ENCODE assay signal across 18 cellular contexts in genomic region chr4:55808187-55808586, GRCh38. TPM values are rescaled to one million over a fixed set of nuclear protein-coding genes. Genes with fewer than 3 reads are reported as not detected.
DNase-seq lines count a peak whose midpoint lies in the region; ATAC-seq, FAIRE-seq and TF ChIP-seq lines count a peak whose summit lies in the region.
"Had no signal": no experiment of that assay in that cellular context is flagged by ENCODE, and none has a peak within 500 bp of the region (broad histone marks: within the 10 kb centered on the region; RNA-seq: fewer than 3 reads in every experiment).

No MANE protein-coding gene starts in this region.

- TF ChIP-seq RAD21 in SK-N-SH (IDR thresholded peaks at IDR 0.05; ENCODE audit: low read length) (no peak), K562 (CRISPR knock-in tag; conservative IDR thresholded peaks at IDR 0.05 in 1 of 2, IDR thresholded peaks at IDR 0.05 in 1 of 2) (no peak)

- H3K9me2 ChIP-seq in SK-N-SH: no peaks in the 10 kb centered on the region
- H3K9me2 ChIP-seq in Karpas-422 (replicated peaks; ENCODE audit: insufficient read depth, low read length): no peaks in the 10 kb centered on the region

- H3F3A ChIP-seq in SK-N-SH (replicated peaks; ENCODE audit: insufficient read depth): no peaks in the 10 kb centered on the region

- TF ChIP-seq POLR2A in K562 (conservative IDR thresholded peaks at IDR 0.05): no peak
- no peak for TF ChIP-seq POLR2A in thyroid gland (IDR thresholded peaks at IDR 0.05)

- CTCF ChIA-PET in SK-N-SH (lab: Yijun Ruan, JAX): interaction anchor here (1.6 kb wide), 1 partner anchor 26 kb away, joined by 3 read pairs; no protein-coding TSS in a partner anchor
- CTCF ChIA-PET in K562 (lab: Yijun Ruan, JAX; ENCODE audit: low intra/inter-chr PET ratio): no interaction called here

- H3K36me3 ChIP-seq in SK-N-SH (replicated peaks in 1 of 2; ENCODE audit: control insufficient read depth in 1 of 2, insufficient read depth in 2 of 2, low read length in 1 of 2) (no peaks in the 10 kb centered on the region), K562 (ENCODE audit: control insufficient read depth, insufficient read depth, low read length) (no peaks in the 10 kb centered on the region), Karpas-422 (ENCODE audit: insufficient read depth, low read length) (no peaks in the 10 kb centered on the region), thyroid gland (no peaks in the 10 kb centered on the region)

- H3K9me3 ChIP-seq in SK-N-SH: no peaks in the 10 kb centered on the region
- H3K9me3 ChIP-seq in K562 (replicated peaks; ENCODE audit: control insufficient read depth, insufficient read depth, low read depth, low read length): no peaks in the 10 kb centered on the region
- no peaks in the 10 kb centered on the region for H3K9me3 ChIP-seq in Karpas-422 (ENCODE audit: low read length)
- H3K9me3 ChIP-seq in thyroid gland: no peaks in the 10 kb centered on the region
- H3K9me3 ChIP-seq: Caco-2 had no signal

- H3K27ac ChIP-seq in SK-N-SH (ENCODE audit: low read depth in 2 of 2, low read length in 1 of 2): no peak overlapping the region; a peak in 1 of 4 replicates
- no peak overlapping the region for H3K27ac ChIP-seq in K562 (ENCODE audit: extremely low read depth, low read depth, low read length)
- H3K27ac ChIP-seq in Karpas-422 (ENCODE audit: low read length): no peak overlapping the region
- no peak overlapping the region for H3K27ac ChIP-seq in thyroid gland

- no peak overlapping the region for H3K4me2 ChIP-seq in SK-N-SH
- no peak overlapping the region for H3K4me2 ChIP-seq in K562 (ENCODE audit: insufficient read depth, low read length)
- H3K4me2 ChIP-seq in Karpas-422 (ENCODE audit: low read depth, low read length, poor library complexity, severe bottlenecking): no peak overlapping the region

- 8% methylated on average over 2 of the region's 2 CpGs for WGBS in SK-N-SH (ENCODE audit: low lambda C conversion rate)
- 5% methylated on average over 2 of the region's 2 CpGs for WGBS in K562 (ENCODE audit: insufficient coverage, low coverage, missing lambda C conversion rate)
- 33 to 56% methylated on average over 2 of the region's 2 CpGs for WGBS in thyroid gland, 2 donors

- H3K4me3 ChIP-seq in SK-N-SH (ENCODE audit: low read depth in 2 of 2, low read length in 1 of 2) (no peak overlapping the region), K562 (no peak overlapping the region), Karpas-422 (ENCODE audit: low read length) (no peak overlapping the region), thyroid gland (replicated peaks in 1 of 3) (no peak overlapping the region)

- POLR2A ChIA-PET in SK-N-SH (lab: Yijun Ruan, JAX) (no interaction called here), K562 (lab: Yijun Ruan, JAX) (interaction anchor here (1.0 to 2.4 kb wide), 5 partner anchors 10 to 19 kb away, joined by 3 to 9 read pairs (median 4); partner anchors contain the start of gene EXOC1L)

- no peaks in the 10 kb centered on the region for H3K9me1 ChIP-seq in K562 (ENCODE audit: control insufficient read depth, insufficient read depth, low read length)

- TF ChIP-seq CTCF in SK-N-SH (IDR thresholded peaks at IDR 0.05): no peak
- TF ChIP-seq CTCF in K562 (IDR thresholded peaks at IDR 0.05 in 2 of 3, conservative IDR thresholded peaks at IDR 0.05 in 1 of 3; ENCODE audit: insufficient read depth in 2 of 3, low read depth in 1 of 3, low read length in 3 of 3): no peak
- no peak for TF ChIP-seq CTCF in thyroid gland (IDR thresholded peaks at IDR 0.05)

- no peak for FAIRE-seq in K562 (lab: Jason Lieb, UNC)

- H4K20me1 ChIP-seq in SK-N-SH (ENCODE audit: insufficient read depth) (no peaks in the 10 kb centered on the region), K562 (replicated peaks; ENCODE audit: control insufficient read depth, insufficient read depth, low read length) (no peaks in the 10 kb centered on the region), Karpas-422 (ENCODE audit: insufficient read depth, low read depth, low read length) (no peaks in the 10 kb centered on the region)

- TF ChIP-seq EP300 in SK-N-SH (IDR thresholded peaks at IDR 0.05; ENCODE audit: borderline replicate concordance in 1 of 2, low read depth in 1 of 2, low read length in 1 of 2) (no peak), K562 (IDR thresholded peaks at IDR 0.05; ENCODE audit: low read length) (no peak)

- no TSS peak for BruUV-seq in K562 (replicated peaks; lab: Mats Ljungman, UMichigan)

- DNase-seq in SK-N-SH: peak; percentile 44
- peak; percentile 19 for DNase-seq in NCI-H146 treated with DMSO at 0.1 percent for 48 hours (lab: John Stamatoyannopoulos, UW; ENCODE audit: unreplicated experiment)
- peak in 1 of 4 experiments; percentile 43 for DNase-seq in K562 (ENCODE audit: extremely low read depth in 1 of 4, low spot score in 3 of 4)
- DNase-seq in Karpas-422: no peak
- DNase-seq in thyroid gland: no peak
- DNase-seq: ACHN; AML-193; Caco-2; CD4-positive, CD25-positive, alpha-beta regulatory T cell; DMS79 treated with DMSO at 0.1 percent for 48 hours; H9; NCI-H1436; SIG-M5 had no signal

- no peak overlapping the region for H2AFZ ChIP-seq in SK-N-SH (ENCODE audit: low read depth)
- peak overlapping the region; percentile 69 for H2AFZ ChIP-seq in K562 (ENCODE audit: low read depth, low read length)
- H2AFZ ChIP-seq in Karpas-422 (ENCODE audit: low read length): no peak overlapping the region

- H3K9ac ChIP-seq in SK-N-SH (no peak overlapping the region), K562 (ENCODE audit: insufficient read depth in 1 of 2, low read depth in 2 of 2, low read length in 2 of 2) (no peak overlapping the region), Karpas-422 (ENCODE audit: low read length) (no peak overlapping the region)

- no peak for ATAC-seq in SK-N-SH treated with all-trans-retinoic acid at 6 μM for 48 hours
- ATAC-seq in K562: peak; percentile 81
- ATAC-seq in GM21619 (IDR thresholded peaks at IDR 0.05; ENCODE audit: unreplicated experiment): no peak

- H3K79me2 ChIP-seq in SK-N-SH (ENCODE audit: insufficient read depth) (no peaks in the 10 kb centered on the region), K562 (ENCODE audit: control insufficient read depth, insufficient read depth, low read length) (no peaks in the 10 kb centered on the region), Karpas-422 (ENCODE audit: low read length) (no peaks in the 10 kb centered on the region)

- intact Hi-C loops in K562 (cut with micrococcal nuclease) (no loop called here), thyroid gland (cut with DNase I) (no loop called here)

- in situ Hi-C loops in K562 (cut with MboI): no loop called here

- H3K4me1 ChIP-seq in SK-N-SH (ENCODE audit: control insufficient read depth in 1 of 2, insufficient read depth in 2 of 2, low read depth in 1 of 2, low read length in 1 of 2): peaks cover 0 to 4% of the 10 kb centered on the region in 2 experiments; a peak in 2 of 4 replicates
- no peaks in the 10 kb centered on the region; a peak in 1 of 5 replicates for H3K4me1 ChIP-seq in K562 (replicated peaks in 1 of 2; ENCODE audit: control insufficient read depth in 2 of 2, insufficient read depth in 2 of 2, low read length in 2 of 2)
- H3K4me1 ChIP-seq in Karpas-422 (ENCODE audit: low read length): no peaks in the 10 kb centered on the region
- no peaks in the 10 kb centered on the region for H3K4me1 ChIP-seq in thyroid gland
- H3K4me1 ChIP-seq: Caco-2 had no signal

- H3K27me3 ChIP-seq in SK-N-SH (ENCODE audit: insufficient read depth) (no peaks in the 10 kb centered on the region), K562 (ENCODE audit: control insufficient read depth in 2 of 2, insufficient read depth in 2 of 2, low read length in 2 of 2) (no peaks in the 10 kb centered on the region; a peak in 1 of 5 replicates), Karpas-422 (ENCODE audit: low read length) (no peaks in the 10 kb centered on the region), thyroid gland (no peaks in the 10 kb centered on the region)

RNA-seq across cellular contexts. Expression of gene EXOC1L, which starts 11.4 kb away (rescaled TPM):
- not detected in 2 replicates for polyA plus RNA-seq in SK-N-SH (2012; rRNA removed)
- polyA plus RNA-seq in SK-N-SH (2012; cell fraction: cytosol; rRNA removed): 0.04 and 0.19 TPM in 2 replicates
- polyA plus RNA-seq in SK-N-SH (2012; cell fraction: nucleus; rRNA removed): not detected in 2 replicates
- total RNA-seq in K562 (2011; cell fraction: chromatin; rRNA removed; ENCODE audit: low replicate concordance): 0.72 TPM in 1 of 2 replicates, not detected in the other
- total RNA-seq in K562 (2011; cell fraction: nucleolus; rRNA removed): not detected in 2 replicates
- total RNA-seq in K562 (2011; cell fraction: nucleoplasm; rRNA removed): not detected in 2 replicates
- 0.29 TPM in 1 of 2 replicates, not detected in the other for total RNA-seq in K562 (2014; rRNA removed)
- 1.3 and 1.5 TPM in 2 replicates for total RNA-seq in K562 (2014; rRNA removed; fragmentation: Illumina TruSeq; extraction: Trizol)
- 0.26 and 0.47 TPM in 2 replicates for total RNA-seq in K562 (2015; rRNA removed; fragmentation: Illumina TruSeq; extraction: Trizol)
- total RNA-seq in K562 (2021): 0.38 and 0.94 TPM in 2 replicates
- 0.22 and 0.92 TPM in 2 replicates for polyA plus RNA-seq in K562 (2011; rRNA removed)
- 0.18 TPM in 1 of 2 replicates, not detected in the other for polyA plus RNA-seq in K562 (2011; cell fraction: cytosol; rRNA removed)
- 0.30 and 0.35 TPM in 2 replicates for polyA plus RNA-seq in K562 (2011; cell fraction: nucleus; rRNA removed)
- polyA plus RNA-seq in K562 (2012): 1.2 and 1.6 TPM in 2 replicates
- polyA plus RNA-seq in K562 (2014; fragmentation: Illumina TruSeq; extraction: Trizol): 0.68 and 0.91 TPM in 2 replicates
- 1 to 10 TPM; 2.7 to 3.9 TPM for polyA plus RNA-seq in K562 (2014; fragmentation: Nextera tagmentation; extraction: Ambion mirVana)
- polyA plus RNA-seq in K562 (2014; rRNA removed): 1.1 TPM in 2 replicates
- 0.45 and 0.95 TPM in 2 replicates for polyA minus RNA-seq in K562 (2011; rRNA and poly(A)+ RNA removed)
- not detected in 2 replicates for polyA minus RNA-seq in K562 (2011; cell fraction: cytosol; rRNA and poly(A)+ RNA removed)
- not detected in 2 replicates for polyA minus RNA-seq in K562 (2011; cell fraction: nucleus; rRNA and poly(A)+ RNA removed)
- total RNA-seq in Karpas-422 (2014; rRNA removed; shearing (Covaris generic); ENCODE audit: low replicate concordance): not detected in 2 replicates
- total RNA-seq in thyroid gland: not detected
- total RNA-seq: Caco-2; CD4-positive, CD25-positive, alpha-beta regulatory T cell; G401; H9; NCI-H460; T-helper 2 cell treated with Interferon-gamma antibody and Interleukin-4, amounts not matched to agents 100 ng/mL and 5 ng/mL, for 36 hours had no signal
- polyA plus RNA-seq: CD4-positive, CD25-positive, alpha-beta regulatory T cell had no signal

RNA-seq across cellular contexts. Expression of gene EXOC1, which starts 45.3 kb away (rescaled TPM):
- polyA plus RNA-seq in SK-N-SH (2012; rRNA removed): 13.5 and 20.7 TPM in 2 replicates
- polyA plus RNA-seq in SK-N-SH (2012; cell fraction: cytosol; rRNA removed): 15.5 and 19.9 TPM in 2 replicates
- 21.3 and 44.5 TPM in 2 replicates for polyA plus RNA-seq in SK-N-SH (2012; cell fraction: nucleus; rRNA removed)
- 14.5 and 61.2 TPM in 2 replicates for total RNA-seq in K562 (2011; cell fraction: chromatin; rRNA removed; ENCODE audit: low replicate concordance)
- total RNA-seq in K562 (2011; cell fraction: nucleolus; rRNA removed): 5.3 and 9.7 TPM in 2 replicates
- total RNA-seq in K562 (2011; cell fraction: nucleoplasm; rRNA removed): 15.5 and 17.3 TPM in 2 replicates
- total RNA-seq in K562 (2014; rRNA removed): 20.8 and 24.3 TPM in 2 replicates
- total RNA-seq in K562 (2014; rRNA removed; fragmentation: Illumina TruSeq; extraction: Trizol): 35.9 and 39.9 TPM in 2 replicates
- total RNA-seq in K562 (2015; rRNA removed; fragmentation: Illumina TruSeq; extraction: Trizol): 38.6 and 40.1 TPM in 2 replicates
- 26.2 TPM in 2 replicates for total RNA-seq in K562 (2021)
- 24.1 and 34.4 TPM in 2 replicates for polyA plus RNA-seq in K562 (2011; rRNA removed)
- polyA plus RNA-seq in K562 (2011; cell fraction: cytosol; rRNA removed): 6.3 and 12.1 TPM in 2 replicates
- 41.1 and 53.7 TPM in 2 replicates for polyA plus RNA-seq in K562 (2011; cell fraction: nucleus; rRNA removed)
- 23.4 and 30.5 TPM in 2 replicates for polyA plus RNA-seq in K562 (2012)
- 42.8 and 45.5 TPM in 2 replicates for polyA plus RNA-seq in K562 (2014; fragmentation: Illumina TruSeq; extraction: Trizol)
- 10 to 100 TPM; 16.0 to 19.5 TPM for polyA plus RNA-seq in K562 (2014; fragmentation: Nextera tagmentation; extraction: Ambion mirVana)
- polyA plus RNA-seq in K562 (2014; rRNA removed): 25.7 and 34.2 TPM in 2 replicates
- 44.5 and 53.7 TPM in 2 replicates for polyA minus RNA-seq in K562 (2011; rRNA and poly(A)+ RNA removed)
- polyA minus RNA-seq in K562 (2011; cell fraction: cytosol; rRNA and poly(A)+ RNA removed): 10.1 and 12.6 TPM in 2 replicates
- 20.9 and 37.4 TPM in 2 replicates for polyA minus RNA-seq in K562 (2011; cell fraction: nucleus; rRNA and poly(A)+ RNA removed)
- 30.9 and 40.2 TPM in 2 replicates for total RNA-seq in Karpas-422 (2014; rRNA removed; shearing (Covaris generic); ENCODE audit: low replicate concordance)
- 10 to 100 TPM; 32.9 to 38.3 (median 34.5) TPM for total RNA-seq in thyroid gland

Comparison
In these comparisons a context has a peak if more than half of its experiments do, and no peak if none do; other contexts are left out.
1. DNase-seq: peak in SK-N-SH (single experiment) and NCI-H146 treated with DMSO at 0.1 percent for 48 hours (single experiment); none in Karpas-422 (single experiment) and thyroid gland (0 of 2).